Comparison of ENCODE assay signal across 23 cellular contexts in the genomic region with DNA sequence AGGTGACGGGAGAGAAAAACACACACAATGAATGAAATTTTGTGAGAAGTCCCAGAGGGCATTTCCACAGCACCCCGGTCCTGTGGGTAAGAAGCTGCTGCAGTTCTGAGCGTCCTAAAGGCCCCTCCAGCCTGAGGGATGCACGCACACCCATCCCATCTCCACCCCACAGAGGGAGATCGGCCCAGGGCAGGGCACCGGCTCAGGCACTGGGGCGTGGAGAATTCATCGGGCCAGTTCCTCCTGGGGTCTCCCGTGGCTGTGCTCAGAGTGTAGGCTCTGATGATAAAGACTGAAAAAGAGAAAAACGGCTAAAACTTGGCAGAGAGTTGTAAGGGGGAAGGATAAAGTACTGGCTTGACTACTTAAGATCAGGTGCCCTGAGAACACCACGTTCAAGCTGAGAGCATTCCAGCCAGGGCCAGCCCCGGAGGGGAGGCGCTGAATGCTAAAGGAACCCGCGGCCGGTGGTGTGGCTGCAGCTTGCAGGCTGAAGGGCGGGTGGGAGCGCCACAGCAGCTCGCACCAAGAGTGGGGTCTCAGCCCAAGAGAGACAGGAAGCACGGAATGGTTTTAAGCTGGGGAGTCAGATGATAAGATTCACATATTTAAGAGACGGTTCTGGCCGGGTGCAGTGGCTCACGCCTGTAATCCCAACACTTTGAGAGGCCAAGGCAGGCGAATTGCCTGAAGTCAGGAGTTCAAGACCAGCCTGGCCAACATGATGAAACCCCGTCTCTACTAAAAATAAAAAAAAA.
DNase-seq lines count a peak whose midpoint lies in the region; ATAC-seq and TF ChIP-seq lines count a peak whose summit lies in the region.
"Had no signal": no experiment of that assay in that cellular context is flagged by ENCODE, and none has a peak within 500 bp of the region (broad histone marks: within the 10 kb centered on the region; RNA-seq: fewer than 3 reads in every experiment).

No MANE protein-coding gene starts in this region.

- H3K4me1 Mint-ChIP-seq in GM23338 (no peaks in the 10 kb centered on the region), osteocyte (ENCODE audit: unreplicated experiment) (no peaks in the 10 kb centered on the region)
- H3K4me1 Mint-ChIP-seq: B cell had no signal

- no peak for DNase-seq in GM23338 (ENCODE audit: low spot score)
- peak; percentile 62 for DNase-seq in H7
- peak; percentile 23 for DNase-seq in left lobe of liver (ENCODE audit: low spot score)
- peak; percentile 81 for DNase-seq in osteocyte (ENCODE audit: extremely low spot score, unreplicated experiment)
- DNase-seq in stimulated activated CD4-positive, alpha-beta T cell treated with anti-CD3 and anti-CD28 coated beads, Interleukin-4, amount 100 ng/mL, for 1 hour, result no peak
- DNase-seq in activated naive CD4-positive, alpha-beta T cell treated with anti-CD3 and anti-CD28 coated beads, Interleukin-2, amount 50 U/mL, for 72 hours (ENCODE audit: low spot score in 2 of 2), result no peak
- DNase-seq in hepatic stellate cell (ENCODE audit: low spot score), result no peak
- DNase-seq: Caco-2, GM23248, HCEC 1CT, IMR-90, KG1, MG63, NCI-H1105 treated with DMSO at 0.1 percent for 48 hours, NCI-H146, NCI-H2029, NCI-H446, NCI-H524 treated with DMSO at 0.1 percent for 48 hours, NCI-H774 had no signal

- no peaks in the 10 kb centered on the region for H3K79me2 ChIP-seq in GM23338 (replicated peaks; ENCODE audit: insufficient read depth)

- H3K27ac Mint-ChIP-seq in GM23338 (no peak overlapping the region), osteocyte (ENCODE audit: unreplicated experiment) (no peak overlapping the region)
- H3K27ac Mint-ChIP-seq in activated naive CD4-positive, alpha-beta T cell treated with anti-CD3 and anti-CD28 coated beads, Interleukin-2, amount 50 U/mL, for 72 hours, result no peak overlapping the region
- H3K27ac Mint-ChIP-seq: B cell; CD8-positive, alpha-beta T cell had no signal

- H3K4me1 ChIP-seq in GM23338 (ENCODE audit: insufficient read depth), result no peaks in the 10 kb centered on the region
- H3K4me1 ChIP-seq: Caco-2, SJSA1 had no signal

- H3K9me3 Mint-ChIP-seq in GM23338 (no peaks in the 10 kb centered on the region), osteocyte (ENCODE audit: unreplicated experiment) (peaks cover 12% of the 10 kb centered on the region)
- H3K9me3 Mint-ChIP-seq in activated naive CD4-positive, alpha-beta T cell treated with anti-CD3 and anti-CD28 coated beads, Interleukin-2, amount 50 U/mL, for 72 hours, result no peaks in the 10 kb centered on the region
- H3K9me3 Mint-ChIP-seq: CD8-positive, alpha-beta T cell had no signal

- H3K27ac ChIP-seq in GM23338 (ENCODE audit: low read depth), result no peak overlapping the region
- H3K27ac ChIP-seq: C4-2B, GM23248, SJSA1 had no signal

- H3K27me3 ChIP-seq in GM23338 (ENCODE audit: insufficient read depth), result no peaks in the 10 kb centered on the region
- no peaks in the 10 kb centered on the region for H3K27me3 ChIP-seq in H7 (ENCODE audit: control insufficient read depth, insufficient read depth, low read length)
- H3K27me3 ChIP-seq: MG63 had no signal

- H3K4me3 ChIP-seq in GM23338 (no peak overlapping the region), H7 (ENCODE audit: insufficient read depth, low read depth, low read length) (no peak overlapping the region)
- H3K4me3 ChIP-seq: GM23248, MG63, SJSA1 had no signal

- TF ChIP-seq CTCF in GM23338 (conservative IDR thresholded peaks at IDR 0.05; ENCODE audit: low read depth in 2 of 2), result no peak
- no peak for TF ChIP-seq CTCF in osteocyte (IDR thresholded peaks at IDR 0.05)

- H3K4me3 Mint-ChIP-seq in GM23338 (no peak overlapping the region), osteocyte (ENCODE audit: unreplicated experiment) (no peak overlapping the region)
- H3K4me3 Mint-ChIP-seq: B cell; CD8-positive, alpha-beta T cell had no signal

- peaks cover 5% of the 10 kb centered on the region for H3K27me3 Mint-ChIP-seq in GM23338 (ENCODE audit: insufficient read depth, low read depth, poor library complexity)
- H3K27me3 Mint-ChIP-seq in osteocyte (ENCODE audit: unreplicated experiment), result no peaks in the 10 kb centered on the region

- H3K9me2 ChIP-seq in GM23338 (ENCODE audit: insufficient read depth), result no peaks in the 10 kb centered on the region

- ATAC-seq in GM23338 (peak; percentile 56), left lobe of liver (no peak)
- no peak for ATAC-seq in activated naive CD4-positive, alpha-beta T cell treated with anti-CD3 and anti-CD28 coated beads, Interleukin-2, amount 50 U/mL, for 72 hours
- ATAC-seq: CD8-positive, alpha-beta T cell had no signal

- no peaks in the 10 kb centered on the region for H3K36me3 ChIP-seq in GM23338 (ENCODE audit: insufficient read depth)
- H3K36me3 ChIP-seq in H7 (replicated peaks; ENCODE audit: control insufficient read depth, insufficient read depth, low read length), result no peaks in the 10 kb centered on the region
- H3K36me3 ChIP-seq: MG63, SJSA1 had no signal

- no peaks in the 10 kb centered on the region for H4K20me1 ChIP-seq in GM23338 (replicated peaks; ENCODE audit: insufficient read depth)

- H3K36me3 Mint-ChIP-seq in GM23338 (ENCODE audit: low read depth) (no peaks in the 10 kb centered on the region; the same call in 2 of the 3 replicates), osteocyte (ENCODE audit: unreplicated experiment) (no peaks in the 10 kb centered on the region)
- H3K36me3 Mint-ChIP-seq in activated naive CD4-positive, alpha-beta T cell treated with anti-CD3 and anti-CD28 coated beads, Interleukin-2, amount 50 U/mL, for 72 hours, result no peaks in the 10 kb centered on the region
- H3K36me3 Mint-ChIP-seq: CD8-positive, alpha-beta T cell had no signal

- no peak overlapping the region for H2AFZ ChIP-seq in GM23338
- H2AFZ ChIP-seq: GM23248 had no signal

- no peaks in the 10 kb centered on the region for H3F3A ChIP-seq in GM23338 (replicated peaks; ENCODE audit: low read depth)

- no peak overlapping the region for H3K4me2 ChIP-seq in GM23338

TF ChIP-seq in GM23338, 12 proteins besides CTCF, POLR2A, EP300 and RAD21:
- TF ChIP-seq EZH2phosphoT487 (IDR thresholded peaks at IDR 0.05; ENCODE audit: unreplicated experiment) (no peak), POLR2AphosphoS5 (IDR thresholded peaks at IDR 0.05; ENCODE audit: low read depth) (no peak), NANOG (IDR thresholded peaks at IDR 0.05; ENCODE audit: borderline replicate concordance) (no peak), JUNB (IDR thresholded peaks at IDR 0.05; ENCODE audit: unreplicated experiment) (no peak), ZNF114 (CRISPR knock-in tag; IDR thresholded peaks at IDR 0.05) (no peak)
- TF ChIP-seq, protein P1, sequence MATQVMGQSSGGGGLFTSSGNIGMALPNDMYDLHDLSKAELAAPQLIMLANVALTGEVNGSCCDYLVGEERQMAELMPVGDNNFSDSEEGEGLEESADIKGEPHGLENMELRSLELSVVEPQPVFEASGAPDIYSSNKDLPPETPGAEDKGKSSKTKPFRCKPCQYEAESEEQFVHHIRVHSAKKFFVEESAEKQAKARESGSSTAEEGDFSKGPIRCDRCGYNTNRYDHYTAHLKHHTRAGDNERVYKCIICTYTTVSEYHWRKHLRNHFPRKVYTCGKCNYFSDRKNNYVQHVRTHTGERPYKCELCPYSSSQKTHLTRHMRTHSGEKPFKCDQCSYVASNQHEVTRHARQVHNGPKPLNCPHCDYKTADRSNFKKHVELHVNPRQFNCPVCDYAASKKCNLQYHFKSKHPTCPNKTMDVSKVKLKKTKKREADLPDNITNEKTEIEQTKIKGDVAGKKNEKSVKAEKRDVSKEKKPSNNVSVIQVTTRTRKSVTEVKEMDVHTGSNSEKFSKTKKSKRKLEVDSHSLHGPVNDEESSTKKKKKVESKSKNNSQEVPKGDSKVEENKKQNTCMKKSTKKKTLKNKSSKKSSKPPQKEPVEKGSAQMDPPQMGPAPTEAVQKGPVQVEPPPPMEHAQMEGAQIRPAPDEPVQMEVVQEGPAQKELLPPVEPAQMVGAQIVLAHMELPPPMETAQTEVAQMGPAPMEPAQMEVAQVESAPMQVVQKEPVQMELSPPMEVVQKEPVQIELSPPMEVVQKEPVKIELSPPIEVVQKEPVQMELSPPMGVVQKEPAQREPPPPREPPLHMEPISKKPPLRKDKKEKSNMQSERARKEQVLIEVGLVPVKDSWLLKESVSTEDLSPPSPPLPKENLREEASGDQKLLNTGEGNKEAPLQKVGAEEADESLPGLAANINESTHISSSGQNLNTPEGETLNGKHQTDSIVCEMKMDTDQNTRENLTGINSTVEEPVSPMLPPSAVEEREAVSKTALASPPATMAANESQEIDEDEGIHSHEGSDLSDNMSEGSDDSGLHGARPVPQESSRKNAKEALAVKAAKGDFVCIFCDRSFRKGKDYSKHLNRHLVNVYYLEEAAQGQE (IDR thresholded peaks at IDR 0.05; ENCODE audit: unreplicated experiment), result no peak
- TF ChIP-seq, protein P2, sequence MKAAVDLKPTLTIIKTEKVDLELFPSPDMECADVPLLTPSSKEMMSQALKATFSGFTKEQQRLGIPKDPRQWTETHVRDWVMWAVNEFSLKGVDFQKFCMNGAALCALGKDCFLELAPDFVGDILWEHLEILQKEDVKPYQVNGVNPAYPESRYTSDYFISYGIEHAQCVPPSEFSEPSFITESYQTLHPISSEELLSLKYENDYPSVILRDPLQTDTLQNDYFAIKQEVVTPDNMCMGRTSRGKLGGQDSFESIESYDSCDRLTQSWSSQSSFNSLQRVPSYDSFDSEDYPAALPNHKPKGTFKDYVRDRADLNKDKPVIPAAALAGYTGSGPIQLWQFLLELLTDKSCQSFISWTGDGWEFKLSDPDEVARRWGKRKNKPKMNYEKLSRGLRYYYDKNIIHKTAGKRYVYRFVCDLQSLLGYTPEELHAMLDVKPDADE (IDR thresholded peaks at IDR 0.05), result no peak

Comparison
In these comparisons a context has a peak if more than half of its experiments do, and no peak if none do; other contexts are left out.
1. DNase-seq: peak in H7 (single experiment), left lobe of liver (single experiment) and osteocyte (single experiment); none in GM23338 (single experiment), stimulated activated CD4-positive, alpha-beta T cell treated with anti-CD3 and anti-CD28 coated beads, Interleukin-4, amount 100 ng/mL, for 1 hour (single experiment), activated naive CD4-positive, alpha-beta T cell treated with anti-CD3 and anti-CD28 coated beads, Interleukin-2, amount 50 U/mL, for 72 hours (0 of 2) and hepatic stellate cell (single experiment).